In genomic region chr14:103334644-103335603, GRCh38 we compare ENCODE assay signal across 1 cellular context.
TF ChIP-seq lines count a peak whose summit lies in the region.

No MANE protein-coding gene starts in this region.

TF ChIP-seq in H1, 55 proteins besides CTCF, POLR2A, EP300 and RAD21 (continued from another document):
- TF ChIP-seq ATF2 (IDR thresholded peaks at IDR 0.05; ENCODE audit: low read length) (no peak), KDM1A (IDR thresholded peaks at IDR 0.05; ENCODE audit: borderline replicate concordance, low read length) (no peak), SP2 (IDR thresholded peaks at IDR 0.05; ENCODE audit: low read length) (no peak), SIN3A (conservative IDR thresholded peaks at IDR 0.05 in 1 of 2, IDR thresholded peaks at IDR 0.05 in 1 of 2; ENCODE audit: low read depth in 1 of 2, low read length in 2 of 2) (peak; percentile 7 to 59; a peak in 2 of 4 replicates), GTF2F1 (IDR thresholded peaks at IDR 0.05; ENCODE audit: borderline replicate concordance, low read depth, low read length) (no peak), CBX8 (IDR thresholded peaks at IDR 0.05; ENCODE audit: borderline replicate concordance, low read depth, low read length) (no peak), ASH2L (IDR thresholded peaks at IDR 0.05; ENCODE audit: low read length) (no peak), MAFK (IDR thresholded peaks at IDR 0.05; ENCODE audit: low read depth, low read length) (no peak), HDAC6 (IDR thresholded peaks at IDR 0.05; ENCODE audit: low read depth, low read length) (no peak), RNF2 (IDR thresholded peaks at IDR 0.05; ENCODE audit: borderline replicate concordance, low read depth, low read length, missing control alignments, poor library complexity, severe bottlenecking) (no peak), JUN (IDR thresholded peaks at IDR 0.05; ENCODE audit: low read depth, low read length) (no peak), KDM5A (IDR thresholded peaks at IDR 0.05; ENCODE audit: low read length) (no peak), SP1 (IDR thresholded peaks at IDR 0.05; ENCODE audit: low read depth, low read length) (no peak), SRF (IDR thresholded peaks at IDR 0.05; ENCODE audit: low read depth, low read length) (no peak), USF2 (IDR thresholded peaks at IDR 0.05; ENCODE audit: low read length) (no peak), NANOG (IDR thresholded peaks at IDR 0.05; ENCODE audit: insufficient read depth, low read depth, low read length, poor library complexity, severe bottlenecking) (no peak), TAF7 (optimal IDR thresholded peaks at IDR 0.05; ENCODE audit: borderline replicate concordance, low read depth, low read length) (no peak), GABPA (IDR thresholded peaks at IDR 0.05; ENCODE audit: borderline replicate concordance, insufficient read depth, low read length) (no peak), NRF1 (IDR thresholded peaks at IDR 0.05; ENCODE audit: low read depth, low read length) (no peak), CHD1 (IDR thresholded peaks at IDR 0.05; ENCODE audit: low read depth, low read length) (no peak), BCL11A (IDR thresholded peaks at IDR 0.05; ENCODE audit: low read depth in 2 of 2, low read length in 2 of 2) (no peak), BRCA1 (IDR thresholded peaks at IDR 0.05; ENCODE audit: low read depth, low read length) (no peak), SUZ12 (IDR thresholded peaks at IDR 0.05; ENCODE audit: low read length) (no peak), CTBP2 (IDR thresholded peaks at IDR 0.05; ENCODE audit: borderline replicate concordance, insufficient read depth, insufficient read length, low read length) (no peak), SP4 (IDR thresholded peaks at IDR 0.05; ENCODE audit: low read length) (no peak), HDAC2 (IDR thresholded peaks at IDR 0.05; ENCODE audit: borderline replicate concordance in 1 of 2, low read depth in 2 of 2, low read length in 2 of 2) (0 out of 4 replicates have a peak, but pooled peaks of 1 of the 2 experiments have one; percentile 14), TCF12 (IDR thresholded peaks at IDR 0.05; ENCODE audit: low read depth, low read length) (no peak), EGR1 (IDR thresholded peaks at IDR 0.05; ENCODE audit: borderline replicate concordance, low read depth, low read length) (no peak; the same call in 1 of the 2 replicates), RXRA (IDR thresholded peaks at IDR 0.05; ENCODE audit: insufficient read depth, low read depth, low read length) (no peak), CREB1 (IDR thresholded peaks at IDR 0.05) (0 out of 2 replicates have a peak, but pooled peaks have one; percentile 2), CBX5 (IDR thresholded peaks at IDR 0.05; ENCODE audit: low read depth, low read length) (no peak), FOSL1 (IDR thresholded peaks at IDR 0.05; ENCODE audit: insufficient read depth, low read depth, low read length) (no peak)
- TF ChIP-seq, protein P1, sequence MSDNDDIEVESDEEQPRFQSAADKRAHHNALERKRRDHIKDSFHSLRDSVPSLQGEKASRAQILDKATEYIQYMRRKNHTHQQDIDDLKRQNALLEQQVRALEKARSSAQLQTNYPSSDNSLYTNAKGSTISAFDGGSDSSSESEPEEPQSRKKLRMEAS (IDR thresholded peaks at IDR 0.05), result 0 out of 2 replicates have a peak, but pooled peaks have one; percentile 14
- TF ChIP-seq, protein P2, sequence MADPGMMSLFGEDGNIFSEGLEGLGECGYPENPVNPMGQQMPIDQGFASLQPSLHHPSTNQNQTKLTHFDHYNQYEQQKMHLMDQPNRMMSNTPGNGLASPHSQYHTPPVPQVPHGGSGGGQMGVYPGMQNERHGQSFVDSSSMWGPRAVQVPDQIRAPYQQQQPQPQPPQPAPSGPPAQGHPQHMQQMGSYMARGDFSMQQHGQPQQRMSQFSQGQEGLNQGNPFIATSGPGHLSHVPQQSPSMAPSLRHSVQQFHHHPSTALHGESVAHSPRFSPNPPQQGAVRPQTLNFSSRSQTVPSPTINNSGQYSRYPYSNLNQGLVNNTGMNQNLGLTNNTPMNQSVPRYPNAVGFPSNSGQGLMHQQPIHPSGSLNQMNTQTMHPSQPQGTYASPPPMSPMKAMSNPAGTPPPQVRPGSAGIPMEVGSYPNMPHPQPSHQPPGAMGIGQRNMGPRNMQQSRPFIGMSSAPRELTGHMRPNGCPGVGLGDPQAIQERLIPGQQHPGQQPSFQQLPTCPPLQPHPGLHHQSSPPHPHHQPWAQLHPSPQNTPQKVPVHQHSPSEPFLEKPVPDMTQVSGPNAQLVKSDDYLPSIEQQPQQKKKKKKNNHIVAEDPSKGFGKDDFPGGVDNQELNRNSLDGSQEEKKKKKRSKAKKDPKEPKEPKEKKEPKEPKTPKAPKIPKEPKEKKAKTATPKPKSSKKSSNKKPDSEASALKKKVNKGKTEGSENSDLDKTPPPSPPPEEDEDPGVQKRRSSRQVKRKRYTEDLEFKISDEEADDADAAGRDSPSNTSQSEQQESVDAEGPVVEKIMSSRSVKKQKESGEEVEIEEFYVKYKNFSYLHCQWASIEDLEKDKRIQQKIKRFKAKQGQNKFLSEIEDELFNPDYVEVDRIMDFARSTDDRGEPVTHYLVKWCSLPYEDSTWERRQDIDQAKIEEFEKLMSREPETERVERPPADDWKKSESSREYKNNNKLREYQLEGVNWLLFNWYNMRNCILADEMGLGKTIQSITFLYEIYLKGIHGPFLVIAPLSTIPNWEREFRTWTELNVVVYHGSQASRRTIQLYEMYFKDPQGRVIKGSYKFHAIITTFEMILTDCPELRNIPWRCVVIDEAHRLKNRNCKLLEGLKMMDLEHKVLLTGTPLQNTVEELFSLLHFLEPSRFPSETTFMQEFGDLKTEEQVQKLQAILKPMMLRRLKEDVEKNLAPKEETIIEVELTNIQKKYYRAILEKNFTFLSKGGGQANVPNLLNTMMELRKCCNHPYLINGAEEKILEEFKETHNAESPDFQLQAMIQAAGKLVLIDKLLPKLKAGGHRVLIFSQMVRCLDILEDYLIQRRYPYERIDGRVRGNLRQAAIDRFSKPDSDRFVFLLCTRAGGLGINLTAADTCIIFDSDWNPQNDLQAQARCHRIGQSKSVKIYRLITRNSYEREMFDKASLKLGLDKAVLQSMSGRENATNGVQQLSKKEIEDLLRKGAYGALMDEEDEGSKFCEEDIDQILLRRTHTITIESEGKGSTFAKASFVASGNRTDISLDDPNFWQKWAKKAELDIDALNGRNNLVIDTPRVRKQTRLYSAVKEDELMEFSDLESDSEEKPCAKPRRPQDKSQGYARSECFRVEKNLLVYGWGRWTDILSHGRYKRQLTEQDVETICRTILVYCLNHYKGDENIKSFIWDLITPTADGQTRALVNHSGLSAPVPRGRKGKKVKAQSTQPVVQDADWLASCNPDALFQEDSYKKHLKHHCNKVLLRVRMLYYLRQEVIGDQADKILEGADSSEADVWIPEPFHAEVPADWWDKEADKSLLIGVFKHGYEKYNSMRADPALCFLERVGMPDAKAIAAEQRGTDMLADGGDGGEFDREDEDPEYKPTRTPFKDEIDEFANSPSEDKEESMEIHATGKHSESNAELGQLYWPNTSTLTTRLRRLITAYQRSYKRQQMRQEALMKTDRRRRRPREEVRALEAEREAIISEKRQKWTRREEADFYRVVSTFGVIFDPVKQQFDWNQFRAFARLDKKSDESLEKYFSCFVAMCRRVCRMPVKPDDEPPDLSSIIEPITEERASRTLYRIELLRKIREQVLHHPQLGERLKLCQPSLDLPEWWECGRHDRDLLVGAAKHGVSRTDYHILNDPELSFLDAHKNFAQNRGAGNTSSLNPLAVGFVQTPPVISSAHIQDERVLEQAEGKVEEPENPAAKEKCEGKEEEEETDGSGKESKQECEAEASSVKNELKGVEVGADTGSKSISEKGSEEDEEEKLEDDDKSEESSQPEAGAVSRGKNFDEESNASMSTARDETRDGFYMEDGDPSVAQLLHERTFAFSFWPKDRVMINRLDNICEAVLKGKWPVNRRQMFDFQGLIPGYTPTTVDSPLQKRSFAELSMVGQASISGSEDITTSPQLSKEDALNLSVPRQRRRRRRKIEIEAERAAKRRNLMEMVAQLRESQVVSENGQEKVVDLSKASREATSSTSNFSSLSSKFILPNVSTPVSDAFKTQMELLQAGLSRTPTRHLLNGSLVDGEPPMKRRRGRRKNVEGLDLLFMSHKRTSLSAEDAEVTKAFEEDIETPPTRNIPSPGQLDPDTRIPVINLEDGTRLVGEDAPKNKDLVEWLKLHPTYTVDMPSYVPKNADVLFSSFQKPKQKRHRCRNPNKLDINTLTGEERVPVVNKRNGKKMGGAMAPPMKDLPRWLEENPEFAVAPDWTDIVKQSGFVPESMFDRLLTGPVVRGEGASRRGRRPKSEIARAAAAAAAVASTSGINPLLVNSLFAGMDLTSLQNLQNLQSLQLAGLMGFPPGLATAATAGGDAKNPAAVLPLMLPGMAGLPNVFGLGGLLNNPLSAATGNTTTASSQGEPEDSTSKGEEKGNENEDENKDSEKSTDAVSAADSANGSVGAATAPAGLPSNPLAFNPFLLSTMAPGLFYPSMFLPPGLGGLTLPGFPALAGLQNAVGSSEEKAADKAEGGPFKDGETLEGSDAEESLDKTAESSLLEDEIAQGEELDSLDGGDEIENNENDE (IDR thresholded peaks at IDR 0.05; ENCODE audit: insufficient replicate concordance, low read length), result no peak
- TF ChIP-seq, protein P3, sequence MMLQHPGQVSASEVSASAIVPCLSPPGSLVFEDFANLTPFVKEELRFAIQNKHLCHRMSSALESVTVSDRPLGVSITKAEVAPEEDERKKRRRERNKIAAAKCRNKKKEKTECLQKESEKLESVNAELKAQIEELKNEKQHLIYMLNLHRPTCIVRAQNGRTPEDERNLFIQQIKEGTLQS (IDR thresholded peaks at IDR 0.05; ENCODE audit: insufficient read depth, low read depth, low read length), result no peak
